ENCODE assay signal across 10 cellular contexts in genomic region chr1:16107039-16107438, GRCh38. TPM values are rescaled to one million over a fixed set of nuclear protein-coding genes. Genes with fewer than 3 reads are reported as not detected.
DNase-seq lines count a peak whose midpoint lies in the region; FAIRE-seq and TF ChIP-seq lines count a peak whose summit lies in the region.
"Not testable (repeated sequence)": the region's sequence is repeated elsewhere in the genome, so short reads cannot be mapped to it uniquely, and the experiment has no call there.
"Had no signal": no experiment of that assay in that cellular context is flagged by ENCODE, and none has a peak within 500 bp of the region (broad histone marks: within the 10 kb centered on the region; RNA-seq: fewer than 3 reads in every experiment).

No MANE protein-coding gene starts in this region.

- not testable (repeated sequence) for BruUV-seq in A673 (replicated peaks; lab: Mats Ljungman, UMichigan); endothelial cell of umbilical vein (replicated peaks; lab: Mats Ljungman, UMichigan)

- H3K36me3 ChIP-seq in A673 (ENCODE audit: insufficient read depth, low read length, poor library complexity, severe bottlenecking); SK-N-MC (ENCODE audit: insufficient read depth, low read length); endothelial cell of umbilical vein (ENCODE audit: control insufficient read depth in 2 of 2, extremely low read depth in 1 of 2, insufficient read depth in 2 of 2, low read length in 2 of 2): not testable (repeated sequence)

- POLR2A ChIA-PET in A673 (lab: Charles Lee; ENCODE audit: low non-redundant PET); endothelial cell of umbilical vein (lab: Charles Lee): not testable (repeated sequence)

- not testable (repeated sequence) for TF ChIP-seq CTCF in A673 (conservative IDR thresholded peaks at IDR 0.05; ENCODE audit: low read depth, low read length); endothelial cell of umbilical vein (IDR thresholded peaks at IDR 0.05; ENCODE audit: extremely low read depth in 1 of 2, insufficient read depth in 1 of 2, low read depth in 1 of 2, low read length in 2 of 2); nephron (IDR thresholded peaks at IDR 0.05; ENCODE audit: unreplicated experiment in 3 of 3)

- not testable (repeated sequence) for H3K9me3 ChIP-seq in A673 (ENCODE audit: low read depth, low read length, poor library complexity, severe bottlenecking); SK-N-MC (ENCODE audit: low read depth, low read length); endothelial cell of umbilical vein (replicated peaks; ENCODE audit: control insufficient read depth, insufficient read depth, low read length)

- H3K4me3 ChIP-seq in A673 (ENCODE audit: low read depth, low read length, poor library complexity, severe bottlenecking); SK-N-MC; endothelial cell of umbilical vein (replicated peaks in 1 of 3; ENCODE audit: insufficient read depth in 1 of 3, low read depth in 1 of 3, low read length in 3 of 3): not testable (repeated sequence)

- H3K9ac ChIP-seq in SK-N-MC (ENCODE audit: insufficient read length); endothelial cell of umbilical vein (replicated peaks; ENCODE audit: extremely low read depth, insufficient read depth, low read length): not testable (repeated sequence)

- H3K27me3 ChIP-seq in A673 (replicated peaks; ENCODE audit: insufficient read depth, low read depth, low read length, poor library complexity); endothelial cell of umbilical vein (ENCODE audit: control insufficient read depth in 2 of 2, insufficient read depth in 2 of 2, low read length in 2 of 2): not testable (repeated sequence)

- TF ChIP-seq POLR2A in endothelial cell of umbilical vein (IDR thresholded peaks at IDR 0.05; ENCODE audit: low read depth, low read length): not testable (repeated sequence)

- intact Hi-C loops in A673 (cut with micrococcal nuclease; ENCODE audit: unreplicated experiment); endothelial cell of umbilical vein (cut with micrococcal nuclease): not testable (repeated sequence)

- DNase-seq in A673 (ENCODE audit: low spot score) (peak; percentile 39), dermis microvascular lymphatic vessel endothelial cell (ENCODE audit: low read depth in 2 of 2) (peak; percentile 26 to 29), endothelial cell of umbilical vein (ENCODE audit: low read depth, low spot score) (peak; percentile 52)
- not testable (repeated sequence) for DNase-seq in SK-N-MC (ENCODE audit: low read depth, low spot score)

- peak overlapping the region; percentile 29 for H3K4me2 ChIP-seq in endothelial cell of umbilical vein (ENCODE audit: insufficient read depth, low read length)

- H3K36me3 Mint-ChIP-seq in nephron (ENCODE audit: low read depth): not testable (repeated sequence)

- not testable (repeated sequence) for H3K79me2 ChIP-seq in endothelial cell of umbilical vein (ENCODE audit: control insufficient read depth, insufficient read depth, low read length)

- dilution Hi-C loops in endothelial cell of umbilical vein (cut with MboI; ENCODE audit: extremely low pct_ligation_motif_present, low sequenced_read_pairs): not testable (repeated sequence)

- not testable (repeated sequence) for H4K20me1 ChIP-seq in endothelial cell of umbilical vein (replicated peaks; ENCODE audit: control insufficient read depth, extremely low read depth, insufficient read depth, low read length)

- peaks cover 21% of the 10 kb centered on the region for H3K4me1 Mint-ChIP-seq in nephron

- CTCF ChIA-PET in A673 (lab: Charles Lee): not testable (repeated sequence)
- CTCF ChIA-PET in endothelial cell of umbilical vein (lab: Charles Lee): interaction anchor here (0.8 to 2.6 kb wide), 11 partner anchors 9 to 141 kb away, joined by 3 to 17 read pairs (median 4); no protein-coding TSS in a partner anchor

- H3K4me1 ChIP-seq in A673 (ENCODE audit: insufficient read depth, low read length, poor library complexity, severe bottlenecking); endothelial cell of umbilical vein (ENCODE audit: control insufficient read depth, extremely low read depth, insufficient read depth, low read length): not testable (repeated sequence)

- H2AFZ ChIP-seq in endothelial cell of umbilical vein (ENCODE audit: low read depth, low read length): not testable (repeated sequence)

- H3K27ac Mint-ChIP-seq in nephron: peak overlapping the region; percentile 22 to 59 (median 50)

- H3K27ac ChIP-seq in A673 (ENCODE audit: low read depth, low read length, poor library complexity, severe bottlenecking) (peak overlapping the region; percentile 72), SK-N-MC (peak overlapping the region; percentile 57)
- H3K27ac ChIP-seq in endothelial cell of umbilical vein (ENCODE audit: insufficient read depth, low read depth, low read length): not testable (repeated sequence)

- not testable (repeated sequence) for H3K9me1 ChIP-seq in endothelial cell of umbilical vein (replicated peaks; ENCODE audit: control insufficient read depth, extremely low read depth, insufficient read depth, low read length)

- not testable (repeated sequence) for FAIRE-seq in endothelial cell of umbilical vein (lab: Jason Lieb, UNC)

- H3K27me3 Mint-ChIP-seq in nephron (ENCODE audit: low read depth): not testable (repeated sequence)

- H3K4me3 Mint-ChIP-seq in nephron: not testable (repeated sequence)

- H3K9me3 Mint-ChIP-seq in nephron: not testable (repeated sequence)

RNA-seq across cellular contexts. Expression of gene FAM131C, which starts 33.6 kb away (rescaled TPM):
- total RNA-seq in A673 (2021) (0.71 and 1.3 TPM in 2 replicates), dermis microvascular lymphatic vessel endothelial cell (0.13 TPM in 1 of 2 replicates, not detected in the other), endothelial cell of umbilical vein (0.44 TPM in 1 of 2 replicates, not detected in the other)
- 0.23 and 0.32 TPM in 2 replicates for polyA plus RNA-seq in endothelial cell of umbilical vein
- 0.17 and 0.23 TPM in 2 replicates for polyA plus RNA-seq in endothelial cell of umbilical vein (2011; cell fraction: cytosol; rRNA removed)
- polyA plus RNA-seq in endothelial cell of umbilical vein (2011; cell fraction: nucleus; rRNA removed): 0.13 and 0.25 TPM in 2 replicates
- 0.70 and 1.3 TPM in 2 replicates for polyA plus RNA-seq in endothelial cell of umbilical vein (2012)
- not detected in 2 replicates for polyA minus RNA-seq in endothelial cell of umbilical vein
- polyA minus RNA-seq in endothelial cell of umbilical vein (2011; cell fraction: cytosol; rRNA and poly(A)+ RNA removed): 1.3 TPM
- polyA minus RNA-seq in endothelial cell of umbilical vein (2011; cell fraction: nucleus; rRNA and poly(A)+ RNA removed): not detected in 2 replicates
- total RNA-seq: CD4-positive, alpha-beta memory T cell; CD4-positive, CD25-positive, alpha-beta regulatory T cell; GM12878 had no signal
- polyA plus RNA-seq: CD14-positive monocyte; CD8-positive, alpha-beta memory T cell had no signal

RNA-seq across cellular contexts. Expression of gene EPHA2, which starts 48.8 kb away (rescaled TPM):
- 70.5 and 91.6 TPM in 2 replicates for total RNA-seq in A673 (2021)
- 71.1 and 112 TPM in 2 replicates for total RNA-seq in dermis microvascular lymphatic vessel endothelial cell
- total RNA-seq in endothelial cell of umbilical vein: 125 and 141 TPM in 2 replicates
- polyA plus RNA-seq in endothelial cell of umbilical vein: 147 and 169 TPM in 2 replicates
- polyA plus RNA-seq in endothelial cell of umbilical vein (2011; cell fraction: cytosol; rRNA removed): 95.2 and 120 TPM in 2 replicates
- 126 and 152 TPM in 2 replicates for polyA plus RNA-seq in endothelial cell of umbilical vein (2011; cell fraction: nucleus; rRNA removed)
- polyA plus RNA-seq in endothelial cell of umbilical vein (2012): 107 and 115 TPM in 2 replicates
- 132 and 164 TPM in 2 replicates for polyA minus RNA-seq in endothelial cell of umbilical vein
- 42.6 TPM for polyA minus RNA-seq in endothelial cell of umbilical vein (2011; cell fraction: cytosol; rRNA and poly(A)+ RNA removed)
- 47.6 and 68.5 TPM in 2 replicates for polyA minus RNA-seq in endothelial cell of umbilical vein (2011; cell fraction: nucleus; rRNA and poly(A)+ RNA removed)
- total RNA-seq: CD4-positive, alpha-beta memory T cell; CD4-positive, CD25-positive, alpha-beta regulatory T cell; CD8-positive, alpha-beta memory T cell had no signal
- polyA plus RNA-seq: CD14-positive monocyte; CD4-positive, alpha-beta memory T cell; CD4-positive, CD25-positive, alpha-beta regulatory T cell; CD8-positive, alpha-beta memory T cell had no signal
